In genomic region chr5:100464418-100464817, GRCh38 we compare ENCODE assay signal across 19 cellular contexts.
DNase-seq lines count a peak whose midpoint lies in the region; ATAC-seq, FAIRE-seq and TF ChIP-seq lines count a peak whose summit lies in the region.
"Had no signal": no experiment of that assay in that cellular context is flagged by ENCODE, and none has a peak within 500 bp of the region (broad histone marks: within the 10 kb centered on the region; RNA-seq: fewer than 3 reads in every experiment).

No MANE protein-coding gene starts in this region.

- H3K4me3 ChIP-seq in bronchial epithelial cell (ENCODE audit: low read depth, low read length) = no peak overlapping the region
- H3K4me3 ChIP-seq: testis had no signal

- no peak overlapping the region for H3K27ac Mint-ChIP-seq in WTC11
- H3K27ac Mint-ChIP-seq in activated CD4-positive, alpha-beta memory T cell treated with anti-CD3 and anti-CD28 coated beads for 36 hours = no peak overlapping the region
- H3K27ac Mint-ChIP-seq: endodermal cell; memory B cell; T-helper 1 cell treated with Interleukin-12 subunit alpha and Interleukin-12 subunit beta and Interleukin-4 antibody, amounts not matched to agents 30 μg/mL and 1 μg/mL, for 36 hours had no signal

- CTCF ChIA-PET in WTC11 (lab: Charles Lee) = no interaction called here
- CTCF ChIA-PET in activated CD4-positive, alpha-beta memory T cell treated with anti-CD3 and anti-CD28 coated beads for 36 hours (lab: Charles Lee) = no interaction called here

- no peak for FAIRE-seq in bronchial epithelial cell (lab: Jason Lieb, UNC)

- H3K36me3 ChIP-seq in bronchial epithelial cell (ENCODE audit: control insufficient read depth, insufficient read depth, low read length) = no peaks in the 10 kb centered on the region

- no peak overlapping the region for H3K4me3 Mint-ChIP-seq in WTC11
- H3K4me3 Mint-ChIP-seq in activated CD4-positive, alpha-beta memory T cell treated with anti-CD3 and anti-CD28 coated beads for 36 hours = no peak overlapping the region
- H3K4me3 Mint-ChIP-seq: endodermal cell; memory B cell; T-helper 1 cell treated with Interleukin-12 subunit alpha and Interleukin-12 subunit beta and Interleukin-4 antibody, amounts not matched to agents 30 μg/mL and 1 μg/mL, for 36 hours had no signal

- ATAC-seq in WTC11 (no peak), HG03196 (IDR thresholded peaks at IDR 0.05; ENCODE audit: unreplicated experiment) (no peak)
- ATAC-seq: Panc1 had no signal

- POLR2A ChIA-PET in WTC11 (lab: Charles Lee) = no interaction called here
- POLR2A ChIA-PET in activated CD4-positive, alpha-beta memory T cell treated with anti-CD3 and anti-CD28 coated beads for 36 hours (lab: Charles Lee) = no interaction called here

- TF ChIP-seq CTCF in bronchial epithelial cell (IDR thresholded peaks at IDR 0.05; ENCODE audit: insufficient read depth, low read length, severe bottlenecking) = no peak
- TF ChIP-seq CTCF in WTC11 (IDR thresholded peaks at IDR 0.05) = no peak

- H3K36me3 Mint-ChIP-seq in WTC11 = peaks cover 7% of the 10 kb centered on the region
- H3K36me3 Mint-ChIP-seq in activated CD4-positive, alpha-beta memory T cell treated with anti-CD3 and anti-CD28 coated beads for 36 hours = no peaks in the 10 kb centered on the region
- H3K36me3 Mint-ChIP-seq: memory B cell had no signal

- no peaks in the 10 kb centered on the region for H3K4me1 Mint-ChIP-seq in WTC11
- no peaks in the 10 kb centered on the region for H3K4me1 Mint-ChIP-seq in activated CD4-positive, alpha-beta memory T cell treated with anti-CD3 and anti-CD28 coated beads for 36 hours (ENCODE audit: low read depth)
- H3K4me1 Mint-ChIP-seq: endodermal cell, memory B cell had no signal

- DNase-seq in AG08395 (ENCODE audit: low spot score) = peak; percentile 2
- DNase-seq in HT1080 (ENCODE audit: low read depth) = peak; percentile 68
- peak; percentile 64 for DNase-seq in bronchial epithelial cell (ENCODE audit: low read depth)
- peak; percentile 45 for DNase-seq in kidney glomerular epithelial cell (lab: John Stamatoyannopoulos, UW)
- no peak for DNase-seq in DMS53 (lab: John Stamatoyannopoulos, UW)
- no peak for DNase-seq in WTC11 (ENCODE audit: low spot score)
- no peak for DNase-seq in activated CD4-positive, alpha-beta memory T cell treated with anti-CD3 and anti-CD28 coated beads for 36 hours
- DNase-seq: activated CD4-positive, alpha-beta T cell treated with anti-CD3 and anti-CD28 coated beads for 48 hours; activated T-cell treated with anti-CD3 and anti-CD28 coated beads, Interleukin-2, amount 50 U/mL, for 48 hours; amygdala; endodermal cell; NCI-H1105 treated with DMSO at 0.1 percent for 48 hours; NCI-H446 treated with DMSO at 0.1 percent for 48 hours; occipital lobe; testis had no signal

- H3K9me3 Mint-ChIP-seq in WTC11 = peaks cover 31% of the 10 kb centered on the region
- H3K9me3 Mint-ChIP-seq in activated CD4-positive, alpha-beta memory T cell treated with anti-CD3 and anti-CD28 coated beads for 36 hours = no peaks in the 10 kb centered on the region
- H3K9me3 Mint-ChIP-seq: T-helper 1 cell treated with Interleukin-12 subunit alpha and Interleukin-12 subunit beta and Interleukin-4 antibody, amounts not matched to agents 30 μg/mL and 1 μg/mL, for 36 hours had no signal

- H3K27me3 ChIP-seq in bronchial epithelial cell (ENCODE audit: control insufficient read depth, insufficient read depth, low read length) = no peaks in the 10 kb centered on the region
- H3K27me3 ChIP-seq: testis had no signal

- no peaks in the 10 kb centered on the region for H3K27me3 Mint-ChIP-seq in WTC11 (ENCODE audit: low read depth)
- H3K27me3 Mint-ChIP-seq in activated CD4-positive, alpha-beta memory T cell treated with anti-CD3 and anti-CD28 coated beads for 36 hours = peaks cover 4% of the 10 kb centered on the region

- intact Hi-C loops in activated CD4-positive, alpha-beta memory T cell treated with anti-CD3 and anti-CD28 coated beads for 36 hours (cut with micrococcal nuclease) = no loop called here

TF ChIP-seq in WTC11, 78 proteins besides CTCF, POLR2A, EP300 and RAD21:
- TF ChIP-seq ZBTB21 (CRISPR knock-in tag; IDR thresholded peaks at IDR 0.05; ENCODE audit: borderline replicate concordance) (no peak), NR3C1 (CRISPR knock-in tag; conservative IDR thresholded peaks at IDR 0.05; ENCODE audit: low read depth) (no peak), SOX15 (CRISPR knock-in tag; IDR thresholded peaks at IDR 0.05) (no peak), IRF2 (CRISPR knock-in tag; IDR thresholded peaks at IDR 0.05; ENCODE audit: borderline replicate concordance, low read depth) (no peak), ZNF396 (CRISPR knock-in tag; IDR thresholded peaks at IDR 0.05; ENCODE audit: borderline replicate concordance) (no peak), AFF4 (CRISPR knock-in tag; IDR thresholded peaks at IDR 0.05; ENCODE audit: borderline replicate concordance) (no peak)
- TF ChIP-seq, protein P1, sequence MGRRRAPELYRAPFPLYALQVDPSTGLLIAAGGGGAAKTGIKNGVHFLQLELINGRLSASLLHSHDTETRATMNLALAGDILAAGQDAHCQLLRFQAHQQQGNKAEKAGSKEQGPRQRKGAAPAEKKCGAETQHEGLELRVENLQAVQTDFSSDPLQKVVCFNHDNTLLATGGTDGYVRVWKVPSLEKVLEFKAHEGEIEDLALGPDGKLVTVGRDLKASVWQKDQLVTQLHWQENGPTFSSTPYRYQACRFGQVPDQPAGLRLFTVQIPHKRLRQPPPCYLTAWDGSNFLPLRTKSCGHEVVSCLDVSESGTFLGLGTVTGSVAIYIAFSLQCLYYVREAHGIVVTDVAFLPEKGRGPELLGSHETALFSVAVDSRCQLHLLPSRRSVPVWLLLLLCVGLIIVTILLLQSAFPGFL (CRISPR knock-in tag; IDR thresholded peaks at IDR 0.05; ENCODE audit: borderline replicate concordance) = no peak

Comparison
In these comparisons a context has a peak if more than half of its experiments do, and no peak if none do; other contexts are left out.
1. DNase-seq: peak in AG08395 (single experiment), HT1080 (single experiment), bronchial epithelial cell (single experiment) and kidney glomerular epithelial cell (single experiment); none in DMS53 (single experiment), WTC11 (single experiment) and activated CD4-positive, alpha-beta memory T cell treated with anti-CD3 and anti-CD28 coated beads for 36 hours (single experiment).